In genomic region chr11:17692006-17692405, GRCh38 we compare ENCODE assay signal across 1 cellular context.
TF ChIP-seq lines count a peak whose summit lies in the region.

No MANE protein-coding gene starts in this region.

TF ChIP-seq in HepG2, 621 proteins besides CTCF, POLR2A, EP300 and RAD21:
- no peak for TF ChIP-seq ZNF432 (CRISPR knock-in tag; IDR thresholded peaks at IDR 0.05; ENCODE audit: borderline replicate concordance)
